9 cellular contexts compared by ENCODE assay signal in the genomic region with DNA sequence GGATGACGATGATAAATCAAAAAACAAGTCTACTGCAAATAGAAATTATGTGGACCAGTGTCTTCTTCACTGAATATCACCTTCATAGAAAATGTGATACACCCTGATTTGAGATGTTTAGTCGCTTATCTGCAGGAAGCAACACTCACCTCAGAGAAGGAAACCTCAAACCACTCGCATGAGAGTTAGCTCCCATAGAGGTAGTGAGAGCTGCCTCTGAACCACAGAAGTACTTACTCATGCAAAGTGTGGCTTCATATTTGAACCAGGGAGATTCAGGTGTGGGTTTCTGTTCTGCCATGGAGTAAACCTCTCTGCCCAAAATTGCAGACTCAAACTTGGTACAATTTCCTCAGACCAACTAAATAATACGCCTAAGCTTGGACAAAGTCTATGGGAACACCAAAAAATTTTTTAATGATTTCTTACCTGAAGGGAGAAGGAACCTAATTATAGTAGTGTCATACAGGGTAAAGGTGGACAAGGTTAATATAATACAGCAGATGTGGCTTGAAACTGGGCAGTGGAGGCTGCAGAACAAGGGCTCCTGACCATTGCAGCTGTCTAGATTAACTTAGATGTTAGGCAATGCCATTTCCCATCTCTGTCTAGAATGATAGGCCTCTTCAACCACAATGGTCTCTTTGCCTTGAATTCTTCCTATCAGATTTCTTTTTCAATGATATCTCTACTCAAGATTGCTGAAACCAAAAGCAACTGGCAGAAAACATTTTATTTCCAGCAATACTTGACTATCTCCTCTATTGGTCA. TPM values are rescaled to one million over a fixed set of nuclear protein-coding genes. Genes with fewer than 3 reads are reported as not detected.
DNase-seq lines count a peak whose midpoint lies in the region; ATAC-seq and TF ChIP-seq lines count a peak whose summit lies in the region.
"Had no signal": no experiment of that assay in that cellular context is flagged by ENCODE, and none has a peak within 500 bp of the region (broad histone marks: within the 10 kb centered on the region; RNA-seq: fewer than 3 reads in every experiment).

No MANE protein-coding gene starts in this region.

- 92% methylated on average over 4 of the region's 4 CpGs for WGBS in smooth muscle cell (ENCODE audit: low lambda C conversion rate)
- WGBS in thyroid gland, 2 donors, result 85 to 94% methylated on average over 4 of the region's 4 CpGs

- no peaks in the 10 kb centered on the region for H4K20me1 ChIP-seq in smooth muscle cell (ENCODE audit: low read depth)

- H3K9me3 Mint-ChIP-seq in activated CD4-positive, alpha-beta memory T cell treated with anti-CD3 and anti-CD28 coated beads, Interleukin-2, amount 10 ng/mL, durations not matched to agents 7 days and 5 days, result peaks cover 24% of the 10 kb centered on the region
- H3K9me3 Mint-ChIP-seq in naive B cell, result peaks cover 0 to 19% (median 12%) of the 10 kb centered on the region in 7 donors

- ATAC-seq in naive B cell (ENCODE audit: low read depth in 2 of 2), result peak; percentile 100

- H3K4me3 Mint-ChIP-seq in activated CD4-positive, alpha-beta memory T cell treated with anti-CD3 and anti-CD28 coated beads, Interleukin-2, amount 10 ng/mL, durations not matched to agents 7 days and 5 days, result peak overlapping the region; percentile 47
- H3K4me3 Mint-ChIP-seq in naive B cell, result peak overlapping the region in 4 of 8 donors; percentile 3 to 59 (median 28)

- H3F3A ChIP-seq in smooth muscle cell (ENCODE audit: low read depth), result no peaks in the 10 kb centered on the region

- H2AFZ ChIP-seq in smooth muscle cell (ENCODE audit: low read depth), result no peak overlapping the region

- H3K4me1 ChIP-seq in smooth muscle cell (ENCODE audit: low read depth) (no peaks in the 10 kb centered on the region), thyroid gland (peaks cover 0 to 1% of the 10 kb centered on the region in 2 donors)

- no peaks in the 10 kb centered on the region for H3K36me3 ChIP-seq in smooth muscle cell (ENCODE audit: low read depth)
- H3K36me3 ChIP-seq in thyroid gland, result no peaks in the 10 kb centered on the region
- H3K36me3 ChIP-seq: thoracic aorta had no signal

- peaks cover 46% of the 10 kb centered on the region for H3K27me3 Mint-ChIP-seq in activated CD4-positive, alpha-beta memory T cell treated with anti-CD3 and anti-CD28 coated beads, Interleukin-2, amount 10 ng/mL, durations not matched to agents 7 days and 5 days
- peaks cover 70 to 73% (median 73%) of the 10 kb centered on the region in 3 donors for H3K27me3 Mint-ChIP-seq in naive B cell

- TF ChIP-seq POLR2A in thyroid gland (IDR thresholded peaks at IDR 0.05), result no peak

- H3K27ac Mint-ChIP-seq in activated CD4-positive, alpha-beta memory T cell treated with anti-CD3 and anti-CD28 coated beads, Interleukin-2, amount 10 ng/mL, durations not matched to agents 7 days and 5 days, result peak overlapping the region; percentile 78
- peak overlapping the region in 3 of 6 donors; percentile 6 to 67 (median 56) for H3K27ac Mint-ChIP-seq in naive B cell

- CTCF ChIA-PET in activated CD4-positive, alpha-beta memory T cell treated with anti-CD3 and anti-CD28 coated beads, Interleukin-2, amount 10 ng/mL, durations not matched to agents 7 days and 5 days (lab: Charles Lee), result interaction anchor here (0.6 to 4.9 kb wide), 9 partner anchors 8 to 524 kb away, joined by 3 to 47 read pairs (median 5); a partner anchor contains a TSS

- H3K36me3 Mint-ChIP-seq in activated CD4-positive, alpha-beta memory T cell treated with anti-CD3 and anti-CD28 coated beads, Interleukin-2, amount 10 ng/mL, durations not matched to agents 7 days and 5 days (ENCODE audit: low read depth), result peaks cover 47% of the 10 kb centered on the region
- peaks cover 3 to 7% of the 10 kb centered on the region in 2 donors for H3K36me3 Mint-ChIP-seq in naive B cell

- no peak overlapping the region for H3K4me3 ChIP-seq in HL-60 (replicated peaks; ENCODE audit: insufficient read depth, low read length)
- H3K4me3 ChIP-seq in dorsolateral prefrontal cortex, result no peak overlapping the region
- no peak overlapping the region for H3K4me3 ChIP-seq in smooth muscle cell
- H3K4me3 ChIP-seq in thyroid gland (replicated peaks in 1 of 3), result no peak overlapping the region
- H3K4me3 ChIP-seq: thoracic aorta had no signal

- H3K27me3 ChIP-seq in HL-60 (ENCODE audit: insufficient read depth, poor library complexity, severe bottlenecking), result no peaks in the 10 kb centered on the region
- no peaks in the 10 kb centered on the region for H3K27me3 ChIP-seq in dorsolateral prefrontal cortex
- H3K27me3 ChIP-seq in smooth muscle cell (ENCODE audit: low read depth), result no peaks in the 10 kb centered on the region
- no peaks in the 10 kb centered on the region for H3K27me3 ChIP-seq in thyroid gland

- H3K27ac ChIP-seq in HL-60 (replicated peaks) (peak overlapping the region; percentile 30), dorsolateral prefrontal cortex (no peak overlapping the region), smooth muscle cell (ENCODE audit: low read depth) (no peak overlapping the region), thyroid gland (no peak overlapping the region)
- H3K27ac ChIP-seq: thoracic aorta had no signal

- POLR2A ChIA-PET in activated CD4-positive, alpha-beta memory T cell treated with anti-CD3 and anti-CD28 coated beads, Interleukin-2, amount 10 ng/mL, durations not matched to agents 7 days and 5 days (lab: Charles Lee), result interaction anchor here (0.8 to 6.5 kb wide), 28 partner anchors 8 to 686 kb away, joined by 3 to 134 read pairs (median 8); a partner anchor contains a TSS

- H3K4me1 Mint-ChIP-seq in activated CD4-positive, alpha-beta memory T cell treated with anti-CD3 and anti-CD28 coated beads, Interleukin-2, amount 10 ng/mL, durations not matched to agents 7 days and 5 days, result peaks cover 61% of the 10 kb centered on the region
- H3K4me1 Mint-ChIP-seq in naive B cell, result peaks cover 16 to 24% (median 22%) of the 10 kb centered on the region in 3 donors

- intact Hi-C loops in dorsolateral prefrontal cortex (cut with DNase I) (no loop called here), thyroid gland (cut with DNase I) (no loop called here)

- no peak for TF ChIP-seq CTCF in GM20000 (IDR thresholded peaks at IDR 0.05; ENCODE audit: extremely low read depth, missing control alignments)
- TF ChIP-seq CTCF in HL-60 (IDR thresholded peaks at IDR 0.05; ENCODE audit: insufficient read depth, low read length), result no peak
- TF ChIP-seq CTCF in dorsolateral prefrontal cortex (IDR thresholded peaks at IDR 0.05 in 54 of 56, conservative IDR thresholded peaks at IDR 0.05 in 2 of 56; ENCODE audit: low read depth in 1 of 56, partially characterized antibody in 56 of 56), result no peak
- no peak for TF ChIP-seq CTCF in smooth muscle cell (IDR thresholded peaks at IDR 0.05; ENCODE audit: borderline replicate concordance, insufficient read depth, poor library complexity, severe bottlenecking)
- no peak for TF ChIP-seq CTCF in thyroid gland (IDR thresholded peaks at IDR 0.05)

- H3K9me3 ChIP-seq in smooth muscle cell (replicated peaks; ENCODE audit: low read depth) (no peaks in the 10 kb centered on the region), thyroid gland (no peaks in the 10 kb centered on the region)
- H3K9me3 ChIP-seq: thoracic aorta had no signal

- no peaks in the 10 kb centered on the region for H3K79me2 ChIP-seq in smooth muscle cell (ENCODE audit: low read depth)

- DNase-seq in CD1c-positive myeloid dendritic cell (ENCODE audit: extremely low spot score) (peak; percentile 71), GM20000 (ENCODE audit: low spot score) (peak; percentile 73), HL-60 (ENCODE audit: low read depth in 1 of 2, low spot score in 1 of 2) (peak; percentile 73 to 89), naive B cell (peak; percentile 84), dorsolateral prefrontal cortex (no peak), smooth muscle cell (lab: John Stamatoyannopoulos, UW; ENCODE audit: unreplicated experiment) (no peak), thyroid gland (no peak)
- peak; percentile 86 for DNase-seq in activated CD4-positive, alpha-beta memory T cell treated with anti-CD3 and anti-CD28 coated beads, Interleukin-2, amount 10 ng/mL, durations not matched to agents 7 days and 5 days

- H3K9ac ChIP-seq in smooth muscle cell (ENCODE audit: low read depth), result no peak overlapping the region

- no peak overlapping the region for H3K4me2 ChIP-seq in smooth muscle cell

RNA-seq across cellular contexts. Expression of a gene that starts 29.6 kb away (rescaled TPM):
- 10 to 100 TPM; 35.6 TPM for total RNA-seq in activated CD4-positive, alpha-beta memory T cell treated with anti-CD3 and anti-CD28 coated beads, Interleukin-2, amount 10 ng/mL, durations not matched to agents 7 days and 5 days
- polyA plus RNA-seq in naive B cell (ENCODE audit: low read depth in 6 of 6) (1 to 10 TPM in 5 of 6 donors, not detected in 1; 2.0 to 4.2 (median 2.1) TPM), smooth muscle cell (1.8 and 3.7 TPM in 2 replicates)
- total RNA-seq in dorsolateral prefrontal cortex (10 to 100 TPM in 100 of 120 experiments, 1 to 10 TPM in 20; 7.7 to 20.0 (median 11.9) TPM), smooth muscle cell (2.6 and 5.0 TPM in 2 replicates), thyroid gland (10 to 100 TPM; 29.1 to 49.6 (median 34.9) TPM)

Comparison
In these comparisons a context has a peak if more than half of its experiments do, and no peak if none do; other contexts are left out.
1. DNase-seq: peak in CD1c-positive myeloid dendritic cell (single experiment), GM20000 (single experiment), HL-60 (2 of 2), activated CD4-positive, alpha-beta memory T cell treated with anti-CD3 and anti-CD28 coated beads, Interleukin-2, amount 10 ng/mL, durations not matched to agents 7 days and 5 days (single experiment) and naive B cell (single experiment); none in dorsolateral prefrontal cortex (0 of 10), smooth muscle cell (single experiment) and thyroid gland (0 of 2).